In genomic region chr21:44764319-44765230, GRCh38 we compare ENCODE assay signal across 1 cellular context.
TF ChIP-seq lines count a peak whose summit lies in the region.

No MANE protein-coding gene starts in this region.

TF ChIP-seq in HEK293, 187 proteins besides CTCF, POLR2A, EP300 and RAD21 (continued from another document):
- TF ChIP-seq ZNF26 (tag by site-specific recombination; IDR thresholded peaks at IDR 0.05) = no peak
- TF ChIP-seq ZNF48 (tag by site-specific recombination; IDR thresholded peaks at IDR 0.05) = no peak
- TF ChIP-seq SP2 (tag by site-specific recombination; IDR thresholded peaks at IDR 0.05) = peak; percentile 37
- no peak for TF ChIP-seq MYNN (tag by site-specific recombination; IDR thresholded peaks at IDR 0.05; ENCODE audit: borderline replicate concordance)
- TF ChIP-seq ZNF157 (tag by site-specific recombination; IDR thresholded peaks at IDR 0.05) = no peak
- TF ChIP-seq PRDM6 (tag by site-specific recombination; IDR thresholded peaks at IDR 0.05) = no peak
- peak; percentile 49 for TF ChIP-seq SP3 (tag by site-specific recombination; IDR thresholded peaks at IDR 0.05)
- no peak for TF ChIP-seq ZNF155 (tag by site-specific recombination; IDR thresholded peaks at IDR 0.05)
- no peak for TF ChIP-seq ZNF175 (tag by site-specific recombination; IDR thresholded peaks at IDR 0.05)
- TF ChIP-seq ZNF670 (tag by site-specific recombination; IDR thresholded peaks at IDR 0.05; ENCODE audit: low read depth) = no peak
- no peak for TF ChIP-seq ZNF549 (tag by site-specific recombination; IDR thresholded peaks at IDR 0.05)
- TF ChIP-seq EGR2 (tag by site-specific recombination; IDR thresholded peaks at IDR 0.05; ENCODE audit: low read depth) = peak; percentile 27; the same call in 1 of the 2 replicates
- TF ChIP-seq ZSCAN18 (tag by site-specific recombination; IDR thresholded peaks at IDR 0.05) = no peak
- TF ChIP-seq ZNF610 (tag by site-specific recombination; IDR thresholded peaks at IDR 0.05; ENCODE audit: borderline replicate concordance) = no peak
- TF ChIP-seq ZFHX2 (tag by site-specific recombination; conservative IDR thresholded peaks at IDR 0.05) = peak; percentile 68
- TF ChIP-seq ZNF366 (tag by site-specific recombination; conservative IDR thresholded peaks at IDR 0.05) = no peak
- TF ChIP-seq ZNF449 (tag by site-specific recombination; IDR thresholded peaks at IDR 0.05) = no peak
- TF ChIP-seq ZIC2 (tag by site-specific recombination; IDR thresholded peaks at IDR 0.05) = peak; percentile 33
- TF ChIP-seq ZNF112 (tag by site-specific recombination; IDR thresholded peaks at IDR 0.05) = no peak
- TF ChIP-seq ZNF777 (tag by site-specific recombination; IDR thresholded peaks at IDR 0.05; ENCODE audit: borderline replicate concordance) = no peak
- TF ChIP-seq ZNF121 (tag by site-specific recombination; IDR thresholded peaks at IDR 0.05) = no peak
- no peak for TF ChIP-seq SALL2 (tag by site-specific recombination; IDR thresholded peaks at IDR 0.05; ENCODE audit: borderline replicate concordance)
- no peak for TF ChIP-seq ZNF211 (tag by site-specific recombination; IDR thresholded peaks at IDR 0.05; ENCODE audit: low read depth)
- TF ChIP-seq ZNF280D (tag by site-specific recombination; IDR thresholded peaks at IDR 0.05) = no peak
- no peak for TF ChIP-seq ZFP3 (tag by site-specific recombination; IDR thresholded peaks at IDR 0.05; ENCODE audit: low read depth)
- no peak for TF ChIP-seq HOXA7 (CRISPR knock-in tag; IDR thresholded peaks at IDR 0.05; ENCODE audit: borderline replicate concordance)
- no peak for TF ChIP-seq GFI1B (tag by site-specific recombination; IDR thresholded peaks at IDR 0.05)
- no peak for TF ChIP-seq ZNF529 (tag by site-specific recombination; IDR thresholded peaks at IDR 0.05; ENCODE audit: insufficient replicate concordance)
- TF ChIP-seq GLIS2 (tag by site-specific recombination; IDR thresholded peaks at IDR 0.05) = peak; percentile 62
- no peak for TF ChIP-seq ZNF830 (tag by site-specific recombination; IDR thresholded peaks at IDR 0.05; ENCODE audit: low read depth)
- TF ChIP-seq REST (tag by site-specific recombination; IDR thresholded peaks at IDR 0.05) = no peak
- TF ChIP-seq YY1 (tag by site-specific recombination; IDR thresholded peaks at IDR 0.05) = no peak
- 0 out of 2 replicates have a peak, but pooled peaks have one; percentile 15 for TF ChIP-seq KLF8 (tag by site-specific recombination; IDR thresholded peaks at IDR 0.05)
- peak; percentile 99 for TF ChIP-seq GLIS1 (tag by site-specific recombination; IDR thresholded peaks at IDR 0.05)
- TF ChIP-seq ZBTB1 (tag by site-specific recombination; IDR thresholded peaks at IDR 0.05) = no peak
- no peak for TF ChIP-seq ZNF624 (tag by site-specific recombination; IDR thresholded peaks at IDR 0.05)
- TF ChIP-seq PATZ1 (tag by site-specific recombination; IDR thresholded peaks at IDR 0.05) = no peak
- no peak for TF ChIP-seq ZNF692 (tag by site-specific recombination; IDR thresholded peaks at IDR 0.05)
- no peak for TF ChIP-seq HOXD13 (CRISPR knock-in tag; IDR thresholded peaks at IDR 0.05; ENCODE audit: borderline replicate concordance)
- no peak for TF ChIP-seq ZNF266 (tag by site-specific recombination; IDR thresholded peaks at IDR 0.05; ENCODE audit: low read depth)
- TF ChIP-seq ZBTB8A (tag by site-specific recombination; IDR thresholded peaks at IDR 0.05) = no peak
- no peak for TF ChIP-seq ZNF169 (tag by site-specific recombination; IDR thresholded peaks at IDR 0.05)
- no peak for TF ChIP-seq ZNF23 (tag by site-specific recombination; IDR thresholded peaks at IDR 0.05; ENCODE audit: borderline replicate concordance)
- no peak for TF ChIP-seq ZNF302 (tag by site-specific recombination; IDR thresholded peaks at IDR 0.05; ENCODE audit: low read depth)
- peak; percentile 60; the same call in 1 of the 2 replicates for TF ChIP-seq ZBTB17 (tag by site-specific recombination; IDR thresholded peaks at IDR 0.05)
- TF ChIP-seq KLF10 (tag by site-specific recombination; IDR thresholded peaks at IDR 0.05) = peak; percentile 58; the same call in 1 of the 2 replicates
- peak; percentile 68 for TF ChIP-seq KLF1 (tag by site-specific recombination; IDR thresholded peaks at IDR 0.05)
- no peak for TF ChIP-seq ZNF311 (tag by site-specific recombination; IDR thresholded peaks at IDR 0.05; ENCODE audit: borderline replicate concordance)
TF ChIP-seq in HEK293: peak in this region for 13.
